ENCODE assay signal across 18 cellular contexts in genomic region chr18:70683263-70683662, GRCh38.
A peak's percentile ranks its signal among the peaks of the same experiment; 100 is the strongest.
DNase-seq lines count a peak whose midpoint lies in the region; ATAC-seq and TF ChIP-seq lines count a peak whose summit lies in the region.
"Had no signal": no experiment of that assay in that cellular context is flagged by ENCODE, and none has a peak within 500 bp of the region (broad histone marks: within the 10 kb centered on the region; RNA-seq: fewer than 3 reads in every experiment).

No MANE protein-coding gene starts in this region.

- no peaks in the 10 kb centered on the region for H3K27me3 ChIP-seq in vagina

- H3K4me3 Mint-ChIP-seq in activated CD4-positive, alpha-beta T cell treated with anti-CD3 and anti-CD28 coated beads for 36 hours, result no peak overlapping the region
- H3K4me3 Mint-ChIP-seq in stimulated activated naive CD8-positive, alpha-beta T cell treated with anti-CD3 and anti-CD28 coated beads, Interleukin-15, Interleukin-2, amounts not matched to agents 100 ng/mL and 50 ng/mL, for 24 hours, result peak overlapping the region; percentile 9
- no peak overlapping the region for H3K4me3 Mint-ChIP-seq in activated naive CD8-positive, alpha-beta T cell treated with anti-CD3 and anti-CD28 coated beads, Interleukin-2, amount 10 ng/mL, durations not matched to agents 7 days and 5 days
- peak overlapping the region; percentile 17 to 48 for H3K4me3 Mint-ChIP-seq in stimulated activated naive CD8-positive, alpha-beta T cell treated with anti-CD3 and anti-CD28 coated beads, Interleukin-15, amount 100 ng/mL, for 72 hours
- H3K4me3 Mint-ChIP-seq: B cell had no signal

- H3K9me3 ChIP-seq in vagina, result no peaks in the 10 kb centered on the region
- H3K9me3 ChIP-seq: HAP-1 had no signal

- ATAC-seq in activated CD4-positive, alpha-beta T cell treated with anti-CD3 and anti-CD28 coated beads for 36 hours, result peak; percentile 76
- no peak for ATAC-seq in stimulated activated naive CD8-positive, alpha-beta T cell treated with anti-CD3 and anti-CD28 coated beads, Interleukin-15, Interleukin-2, amounts not matched to agents 100 U/mL and 50 U/mL, for 24 hours
- peak; percentile 52 for ATAC-seq in activated naive CD8-positive, alpha-beta T cell treated with anti-CD3 and anti-CD28 coated beads, Interleukin-2, amount 10 ng/mL, durations not matched to agents 7 days and 5 days (ENCODE audit: low read depth)
- peak; percentile 66 for ATAC-seq in stimulated activated naive CD8-positive, alpha-beta T cell treated with anti-CD3 and anti-CD28 coated beads, Interleukin-15, amount 100 ng/mL, for 72 hours
- ATAC-seq in HG03378 (IDR thresholded peaks at IDR 0.05; ENCODE audit: unreplicated experiment), result no peak

- POLR2A ChIA-PET in activated CD4-positive, alpha-beta T cell treated with anti-CD3 and anti-CD28 coated beads for 36 hours (lab: Charles Lee), result no interaction called here
- POLR2A ChIA-PET in activated naive CD8-positive, alpha-beta T cell treated with anti-CD3 and anti-CD28 coated beads, Interleukin-2, amount 10 ng/mL, durations not matched to agents 7 days and 5 days (lab: Charles Lee), result no interaction called here

- peaks cover 1% of the 10 kb centered on the region for H3K36me3 Mint-ChIP-seq in activated CD4-positive, alpha-beta T cell treated with anti-CD3 and anti-CD28 coated beads for 36 hours (ENCODE audit: low read depth)
- H3K36me3 Mint-ChIP-seq in stimulated activated naive CD8-positive, alpha-beta T cell treated with anti-CD3 and anti-CD28 coated beads, Interleukin-15, Interleukin-2, amounts not matched to agents 100 ng/mL and 50 ng/mL, for 24 hours (ENCODE audit: low read depth), result no peaks in the 10 kb centered on the region
- H3K36me3 Mint-ChIP-seq in activated naive CD8-positive, alpha-beta T cell treated with anti-CD3 and anti-CD28 coated beads, Interleukin-2, amount 10 ng/mL, durations not matched to agents 7 days and 5 days, result no peaks in the 10 kb centered on the region

- H3K36me3 ChIP-seq in vagina, result no peaks in the 10 kb centered on the region
- H3K36me3 ChIP-seq: HAP-1 had no signal

- TF ChIP-seq CTCF in vagina (IDR thresholded peaks at IDR 0.05), result no peak

- H3K27ac ChIP-seq in vagina, result no peak overlapping the region
- H3K27ac ChIP-seq: GM23248 had no signal

- H3K4me1 ChIP-seq in vagina, result no peaks in the 10 kb centered on the region
- H3K4me1 ChIP-seq: HAP-1 had no signal

- H3K27ac Mint-ChIP-seq in activated CD4-positive, alpha-beta T cell treated with anti-CD3 and anti-CD28 coated beads for 36 hours, result peak overlapping the region; percentile 61
- H3K27ac Mint-ChIP-seq in stimulated activated naive CD8-positive, alpha-beta T cell treated with anti-CD3 and anti-CD28 coated beads, Interleukin-15, Interleukin-2, amounts not matched to agents 100 ng/mL and 50 ng/mL, for 24 hours, result peak overlapping the region; percentile 45
- H3K27ac Mint-ChIP-seq in activated naive CD8-positive, alpha-beta T cell treated with anti-CD3 and anti-CD28 coated beads, Interleukin-2, amount 10 ng/mL, durations not matched to agents 7 days and 5 days, result peak overlapping the region; percentile 40
- H3K27ac Mint-ChIP-seq in stimulated activated naive CD8-positive, alpha-beta T cell treated with anti-CD3 and anti-CD28 coated beads, Interleukin-15, amount 100 ng/mL, for 72 hours, result peak overlapping the region; percentile 89 to 96
- H3K27ac Mint-ChIP-seq: B cell had no signal

- no peaks in the 10 kb centered on the region for H3K27me3 Mint-ChIP-seq in activated CD4-positive, alpha-beta T cell treated with anti-CD3 and anti-CD28 coated beads for 36 hours
- H3K27me3 Mint-ChIP-seq in stimulated activated naive CD8-positive, alpha-beta T cell treated with anti-CD3 and anti-CD28 coated beads, Interleukin-15, Interleukin-2, amounts not matched to agents 100 ng/mL and 50 ng/mL, for 24 hours, result no peaks in the 10 kb centered on the region
- no peaks in the 10 kb centered on the region for H3K27me3 Mint-ChIP-seq in activated naive CD8-positive, alpha-beta T cell treated with anti-CD3 and anti-CD28 coated beads, Interleukin-2, amount 10 ng/mL, durations not matched to agents 7 days and 5 days
- H3K27me3 Mint-ChIP-seq in stimulated activated naive CD8-positive, alpha-beta T cell treated with anti-CD3 and anti-CD28 coated beads, Interleukin-15, amount 100 ng/mL, for 72 hours, result no peaks in the 10 kb centered on the region
- H3K27me3 Mint-ChIP-seq: B cell had no signal

- CTCF ChIA-PET in activated CD4-positive, alpha-beta T cell treated with anti-CD3 and anti-CD28 coated beads for 36 hours (lab: Charles Lee), result interaction anchor here (1.4 to 1.9 kb wide), 2 partner anchors 16 to 20 kb away, joined by 4 read pairs; no protein-coding TSS in a partner anchor

- no peak for TF ChIP-seq POLR2A in vagina (IDR thresholded peaks at IDR 0.05)

- intact Hi-C loops in activated CD4-positive, alpha-beta T cell treated with anti-CD3 and anti-CD28 coated beads for 36 hours (cut with DNase I, micrococcal nuclease), result no loop called here
- intact Hi-C loops in vagina (cut with DNase I), result no loop called here

- H3K9me3 Mint-ChIP-seq in activated CD4-positive, alpha-beta T cell treated with anti-CD3 and anti-CD28 coated beads for 36 hours (ENCODE audit: low read depth), result peaks cover 12% of the 10 kb centered on the region
- H3K9me3 Mint-ChIP-seq in stimulated activated naive CD8-positive, alpha-beta T cell treated with anti-CD3 and anti-CD28 coated beads, Interleukin-15, Interleukin-2, amounts not matched to agents 100 ng/mL and 50 ng/mL, for 24 hours, result peaks cover 7% of the 10 kb centered on the region
- peaks cover 11% of the 10 kb centered on the region for H3K9me3 Mint-ChIP-seq in activated naive CD8-positive, alpha-beta T cell treated with anti-CD3 and anti-CD28 coated beads, Interleukin-2, amount 10 ng/mL, durations not matched to agents 7 days and 5 days
- H3K9me3 Mint-ChIP-seq in stimulated activated naive CD8-positive, alpha-beta T cell treated with anti-CD3 and anti-CD28 coated beads, Interleukin-15, amount 100 ng/mL, for 72 hours, result peaks cover 0 to 9% of the 10 kb centered on the region in 2 donors

- DNase-seq in activated CD4-positive, alpha-beta T cell treated with anti-CD3 and anti-CD28 coated beads for 36 hours, result no peak
- DNase-seq in activated CD4-positive, alpha-beta T cell treated with anti-CD3 and anti-CD28 coated beads for 48 hours, result no peak
- no peak for DNase-seq in stimulated activated naive CD8-positive, alpha-beta T cell treated with anti-CD3 and anti-CD28 coated beads, Interleukin-15, Interleukin-2, amounts not matched to agents 100 U/mL and 50 U/mL, for 24 hours
- DNase-seq in activated naive CD8-positive, alpha-beta T cell treated with anti-CD3 and anti-CD28 coated beads, Interleukin-2, amount 10 ng/mL, durations not matched to agents 7 days and 5 days, result no peak
- DNase-seq in stimulated activated naive CD8-positive, alpha-beta T cell treated with anti-CD3 and anti-CD28 coated beads, Interleukin-15, amount 100 ng/mL, for 72 hours, result no peak
- DNase-seq in vagina (ENCODE audit: extremely low spot score in 2 of 2), result no peak
- DNase-seq: GM23248, IMR-90, NCI-H1417, NCI-H187 treated with DMSO at 0.1 percent for 48 hours, NCI-H2227 treated with DMSO at 0.1 percent for 48 hours, NCI-H510A treated with DMSO at 0.1 percent for 48 hours, NCI-H774, OCI-M1 had no signal

- peaks cover 22% of the 10 kb centered on the region for H3K4me1 Mint-ChIP-seq in activated CD4-positive, alpha-beta T cell treated with anti-CD3 and anti-CD28 coated beads for 36 hours
- peaks cover 24% of the 10 kb centered on the region for H3K4me1 Mint-ChIP-seq in stimulated activated naive CD8-positive, alpha-beta T cell treated with anti-CD3 and anti-CD28 coated beads, Interleukin-15, Interleukin-2, amounts not matched to agents 100 ng/mL and 50 ng/mL, for 24 hours (ENCODE audit: low read depth)
- peaks cover 6% of the 10 kb centered on the region for H3K4me1 Mint-ChIP-seq in activated naive CD8-positive, alpha-beta T cell treated with anti-CD3 and anti-CD28 coated beads, Interleukin-2, amount 10 ng/mL, durations not matched to agents 7 days and 5 days
- peaks cover 36% of the 10 kb centered on the region for H3K4me1 Mint-ChIP-seq in stimulated activated naive CD8-positive, alpha-beta T cell treated with anti-CD3 and anti-CD28 coated beads, Interleukin-15, amount 100 ng/mL, for 72 hours
- H3K4me1 Mint-ChIP-seq: B cell had no signal

- no peak overlapping the region for H3K4me3 ChIP-seq in vagina
- H3K4me3 ChIP-seq: GM23248, HAP-1 had no signal

Comparison
In these comparisons a context has a peak if more than half of its experiments do, and no peak if none do; other contexts are left out.
1. ATAC-seq: peak in activated CD4-positive, alpha-beta T cell treated with anti-CD3 and anti-CD28 coated beads for 36 hours (single experiment), activated naive CD8-positive, alpha-beta T cell treated with anti-CD3 and anti-CD28 coated beads, Interleukin-2, amount 10 ng/mL, durations not matched to agents 7 days and 5 days (single experiment) and stimulated activated naive CD8-positive, alpha-beta T cell treated with anti-CD3 and anti-CD28 coated beads, Interleukin-15, amount 100 ng/mL, for 72 hours (single experiment); none in stimulated activated naive CD8-positive, alpha-beta T cell treated with anti-CD3 and anti-CD28 coated beads, Interleukin-15, Interleukin-2, amounts not matched to agents 100 U/mL and 50 U/mL, for 24 hours (single experiment) and HG03378 (single experiment).
2. H3K27ac Mint-ChIP-seq: peak in every context shown above with its lines; median percentile 92 in stimulated activated naive CD8-positive, alpha-beta T cell treated with anti-CD3 and anti-CD28 coated beads, Interleukin-15, amount 100 ng/mL, for 72 hours; 61 in activated CD4-positive, alpha-beta T cell treated with anti-CD3 and anti-CD28 coated beads for 36 hours; 45 in stimulated activated naive CD8-positive, alpha-beta T cell treated with anti-CD3 and anti-CD28 coated beads, Interleukin-15, Interleukin-2, amounts not matched to agents 100 ng/mL and 50 ng/mL, for 24 hours; 40 in activated naive CD8-positive, alpha-beta T cell treated with anti-CD3 and anti-CD28 coated beads, Interleukin-2, amount 10 ng/mL, durations not matched to agents 7 days and 5 days.
3. H3K4me3 Mint-ChIP-seq: peak in stimulated activated naive CD8-positive, alpha-beta T cell treated with anti-CD3 and anti-CD28 coated beads, Interleukin-15, Interleukin-2, amounts not matched to agents 100 ng/mL and 50 ng/mL, for 24 hours (single experiment) and stimulated activated naive CD8-positive, alpha-beta T cell treated with anti-CD3 and anti-CD28 coated beads, Interleukin-15, amount 100 ng/mL, for 72 hours (2 of 2); none in activated CD4-positive, alpha-beta T cell treated with anti-CD3 and anti-CD28 coated beads for 36 hours (single experiment) and activated naive CD8-positive, alpha-beta T cell treated with anti-CD3 and anti-CD28 coated beads, Interleukin-2, amount 10 ng/mL, durations not matched to agents 7 days and 5 days (single experiment).